ENCODE assay signal across 25 cellular contexts in genomic region chr5:177620560-177620959, GRCh38.
"Had no signal": no experiment of that assay in that cellular context is flagged by ENCODE, and none has a peak within 500 bp of the region (broad histone marks: within the 10 kb centered on the region; RNA-seq: fewer than 3 reads in every experiment).

No MANE protein-coding gene starts in this region.

- H3K4me3 ChIP-seq: adrenal gland, body of pancreas, colonic mucosa, gastrocnemius medialis had no signal

- DNase-seq: activated CD4-positive, alpha-beta T cell treated with anti-CD3 and anti-CD28 coated beads for 36 hours; activated CD4-positive, alpha-beta T cell treated with anti-CD3 and anti-CD28 coated beads, Interleukin-2, amount 50 U/mL, for 1 hour; activated CD4-positive, alpha-beta T cell treated with anti-CD3 and anti-CD28 coated beads, Interleukin-2, amount 50 U/mL, for 48 hours; activated CD4-positive, CD25-positive, alpha-beta regulatory T cell; activated CD4-positive, CD25-positive, alpha-beta regulatory T cell treated with anti-CD3 and anti-CD28 coated beads, Interleukin-2, amount 50 U/mL, for 72 hours; activated CD8-positive, alpha-beta memory T cell treated with anti-CD3 and anti-CD28 coated beads for 24 hours; activated CD8-positive, alpha-beta T cell treated with anti-CD3 and anti-CD28 coated beads for 36 hours; activated effector memory CD4-positive, alpha-beta T cell treated with anti-CD3 and anti-CD28 coated beads, Interleukin-2, amount 50 U/mL, for 16 hours; activated naive CD4-positive, alpha-beta T cell treated with anti-CD3 and anti-CD28 coated beads for 36 hours; activated naive CD8-positive, alpha-beta T cell treated with anti-CD3 and anti-CD28 coated beads for 36 hours; activated naive CD8-positive, alpha-beta T cell treated with anti-CD3 and anti-CD28 coated beads, Interleukin-2, amount 50 U/mL, for 24 hours; activated T-cell treated with anti-CD3 and anti-CD28 coated beads, Interleukin-2, amount 50 U/mL, for 48 hours; adrenal gland; amygdala; aorta; body of pancreas; central memory CD4-positive, alpha-beta T cell; cerebellar nuclear complex; colonic mucosa; effector CD8-positive, alpha-beta T cell; foreskin keratinocyte; gastrocnemius medialis; glutamatergic neuron; T-helper 2 cell had no signal

- H3K27ac ChIP-seq: adrenal gland, body of pancreas, colonic mucosa, epithelial cell of prostate, foreskin keratinocyte, gastrocnemius medialis had no signal

- H3K4me1 ChIP-seq: adrenal gland, body of pancreas, colonic mucosa, foreskin keratinocyte, gastrocnemius medialis had no signal

- H3K9me3 ChIP-seq: adrenal gland, body of pancreas, colonic mucosa, gastrocnemius medialis had no signal

- H3K27me3 ChIP-seq: adrenal gland, body of pancreas, colonic mucosa, foreskin keratinocyte, gastrocnemius medialis had no signal

- H3K36me3 ChIP-seq: colonic mucosa had no signal

- ATAC-seq: activated CD4-positive, alpha-beta T cell treated with anti-CD3 and anti-CD28 coated beads for 36 hours; activated CD8-positive, alpha-beta T cell treated with anti-CD3 and anti-CD28 coated beads for 36 hours; activated naive CD8-positive, alpha-beta T cell treated with anti-CD3 and anti-CD28 coated beads, Interleukin-2, amount 50 U/mL, for 24 hours; body of pancreas; foreskin keratinocyte; gastrocnemius medialis had no signal
